Comparison of ENCODE assay signal across 12 cellular contexts in the genomic region with DNA sequence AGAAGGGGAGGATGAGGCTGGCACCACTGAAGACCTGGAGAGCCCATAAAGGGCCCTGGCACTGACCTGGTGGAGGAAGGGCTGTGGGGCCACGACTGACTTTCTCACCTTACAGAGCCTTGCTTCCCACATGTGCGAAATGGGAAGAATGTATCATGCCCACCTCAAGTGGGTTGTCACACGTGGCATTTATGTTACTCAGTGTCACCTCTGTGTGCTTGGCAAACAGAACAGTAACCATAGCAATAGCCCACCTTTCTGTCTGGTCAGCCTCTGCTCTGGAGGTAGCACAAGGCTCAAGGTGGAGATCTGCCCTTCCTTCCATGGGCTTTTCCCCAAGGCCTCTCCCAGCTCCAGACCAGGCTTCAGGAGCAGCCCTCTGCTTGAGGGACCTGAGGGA. TPM values are rescaled to one million over a fixed set of nuclear protein-coding genes. Genes with fewer than 3 reads are reported as not detected.
DNase-seq lines count a peak whose midpoint lies in the region; ATAC-seq, FAIRE-seq and TF ChIP-seq lines count a peak whose summit lies in the region.
"Had no signal": no experiment of that assay in that cellular context is flagged by ENCODE, and none has a peak within 500 bp of the region (broad histone marks: within the 10 kb centered on the region; RNA-seq: fewer than 3 reads in every experiment).

No MANE protein-coding gene starts in this region.

- no peak for DNase-seq in CD4-positive, CD25-positive, alpha-beta regulatory T cell
- DNase-seq in T-helper 17 cell (no peak), bronchial epithelial cell (ENCODE audit: low read depth) (no peak), osteoblast (ENCODE audit: insufficient read length, low spot score, missing footprints) (peak; percentile 69), DMS 273 (lab: John Stamatoyannopoulos, UW; ENCODE audit: unreplicated experiment) (no peak), HPDE6-E6E7 (ENCODE audit: extremely low spot score) (no peak), LoVo (ENCODE audit: low spot score) (no peak)
- DNase-seq: DMS53, NCI-H2081 treated with DMSO at 0.1 percent for 48 hours had no signal

- TF ChIP-seq CTCF in bronchial epithelial cell (IDR thresholded peaks at IDR 0.05; ENCODE audit: insufficient read depth, low read length, severe bottlenecking) (no peak), osteoblast (IDR thresholded peaks at IDR 0.05; ENCODE audit: extremely low read depth, low read depth, low read length) (no peak)

- H3K4me1 Mint-ChIP-seq in CD4-positive, CD25-positive, alpha-beta regulatory T cell = peaks cover 18 to 99% (median 53%) of the 10 kb centered on the region in 4 donors
- peaks cover 85% of the 10 kb centered on the region for H3K4me1 Mint-ChIP-seq in T-helper 17 cell

- FAIRE-seq in bronchial epithelial cell (lab: Jason Lieb, UNC) = peak; percentile 13

- peak overlapping the region in 3 of 4 donors; percentile 89 to 93 (median 92) for H3K4me3 Mint-ChIP-seq in CD4-positive, CD25-positive, alpha-beta regulatory T cell
- peak overlapping the region; percentile 90 for H3K4me3 Mint-ChIP-seq in T-helper 17 cell

- H3K27ac Mint-ChIP-seq in CD4-positive, CD25-positive, alpha-beta regulatory T cell = peak overlapping the region; percentile 98
- peak overlapping the region; percentile 100 for H3K27ac Mint-ChIP-seq in T-helper 17 cell

- H3K4me1 ChIP-seq in CD4-positive, CD25-positive, alpha-beta regulatory T cell (ENCODE audit: control insufficient read depth, insufficient read depth, low read length, poor library complexity, severe bottlenecking) = peaks cover 100% of the 10 kb centered on the region
- H3K4me1 ChIP-seq in osteoblast (ENCODE audit: insufficient read depth, low read length) = peaks cover 14% of the 10 kb centered on the region

- no peak overlapping the region for H2AFZ ChIP-seq in osteoblast (ENCODE audit: low read length)

- peaks cover 51% of the 10 kb centered on the region for H3K36me3 Mint-ChIP-seq in CD4-positive, CD25-positive, alpha-beta regulatory T cell
- peaks cover 21% of the 10 kb centered on the region for H3K36me3 Mint-ChIP-seq in T-helper 17 cell (ENCODE audit: low read depth)

- no peaks in the 10 kb centered on the region for H3K27me3 ChIP-seq in CD4-positive, CD25-positive, alpha-beta regulatory T cell (ENCODE audit: control insufficient read depth, insufficient read depth, low read length)
- no peaks in the 10 kb centered on the region for H3K27me3 ChIP-seq in bronchial epithelial cell (ENCODE audit: control insufficient read depth, insufficient read depth, low read length)
- H3K27me3 ChIP-seq in osteoblast (ENCODE audit: insufficient read depth, low read length) = no peaks in the 10 kb centered on the region
- H3K27me3 ChIP-seq: dorsolateral prefrontal cortex, tibial artery had no signal

- peaks cover 36% of the 10 kb centered on the region for H3K36me3 ChIP-seq in CD4-positive, CD25-positive, alpha-beta regulatory T cell (ENCODE audit: control insufficient read depth, insufficient read depth, low read length)
- H3K36me3 ChIP-seq in bronchial epithelial cell (ENCODE audit: control insufficient read depth, insufficient read depth, low read length) = peaks cover 3% of the 10 kb centered on the region
- peaks cover 33% of the 10 kb centered on the region for H3K36me3 ChIP-seq in osteoblast (ENCODE audit: insufficient read depth, low read length)

- no peaks in the 10 kb centered on the region for H3K9me3 ChIP-seq in CD4-positive, CD25-positive, alpha-beta regulatory T cell (ENCODE audit: control insufficient read depth in 2 of 2, low read length in 2 of 2)
- H3K9me3 ChIP-seq in T-helper 17 cell (ENCODE audit: control insufficient read depth, low read length, poor library complexity, severe bottlenecking) = no peaks in the 10 kb centered on the region
- no peaks in the 10 kb centered on the region for H3K9me3 ChIP-seq in osteoblast (ENCODE audit: low read depth, low read length)
- H3K9me3 ChIP-seq: tibial artery had no signal

- peaks cover 4% of the 10 kb centered on the region for H3K27me3 Mint-ChIP-seq in CD4-positive, CD25-positive, alpha-beta regulatory T cell
- H3K27me3 Mint-ChIP-seq in T-helper 17 cell = no peaks in the 10 kb centered on the region

- H3K4me2 ChIP-seq in osteoblast (ENCODE audit: insufficient read depth, low read length) = no peak overlapping the region

- peaks cover 91% of the 10 kb centered on the region for H3K79me2 ChIP-seq in osteoblast (ENCODE audit: insufficient read depth, low read length)

- H4K20me1 ChIP-seq in osteoblast (ENCODE audit: insufficient read depth, low read length) = peaks cover 42% of the 10 kb centered on the region

- no peak for ATAC-seq in CD4-positive, CD25-positive, alpha-beta regulatory T cell (ENCODE audit: low read depth in 2 of 2)
- no peak for ATAC-seq in T-helper 17 cell
- no peak for ATAC-seq in GM21529 (IDR thresholded peaks at IDR 0.05; ENCODE audit: unreplicated experiment)

- H3K4me3 ChIP-seq in CD4-positive, CD25-positive, alpha-beta regulatory T cell (ENCODE audit: low read depth, low read length) = peak overlapping the region; percentile 48
- no peak overlapping the region for H3K4me3 ChIP-seq in bronchial epithelial cell (ENCODE audit: low read depth, low read length)
- H3K4me3 ChIP-seq in osteoblast (ENCODE audit: insufficient read depth, low read length) = no peak overlapping the region
- H3K4me3 ChIP-seq: dorsolateral prefrontal cortex, tibial artery had no signal

- H3K27ac ChIP-seq in CD4-positive, CD25-positive, alpha-beta regulatory T cell (ENCODE audit: insufficient read depth, low read length, poor library complexity, severe bottlenecking) = peak overlapping the region; percentile 93
- H3K27ac ChIP-seq in osteoblast (ENCODE audit: low read depth, low read length) = no peak overlapping the region
- H3K27ac ChIP-seq: tibial artery had no signal

- H3K9me3 Mint-ChIP-seq in CD4-positive, CD25-positive, alpha-beta regulatory T cell = peaks cover 0 to 2% (median 0%) of the 10 kb centered on the region in 7 donors

RNA-seq across cellular contexts. Expression of gene TCF7, which starts 16.7 kb away (rescaled TPM):
- total RNA-seq in CD4-positive, CD25-positive, alpha-beta regulatory T cell = 234 TPM
- polyA plus RNA-seq in CD4-positive, CD25-positive, alpha-beta regulatory T cell = 100 to 1,000 TPM in 1 of 4 donors, 10 to 100 TPM in 3; 55.4 to 118 (median 79.9) TPM
- total RNA-seq in T-helper 17 cell = 100 to 1,000 TPM; 308 to 405 TPM
- under 0.01 and 0.13 TPM in 2 replicates for total RNA-seq in bronchial epithelial cell
- 2.9 and 3.3 TPM in 2 replicates for total RNA-seq in osteoblast

RNA-seq across cellular contexts. Expression of gene SKP1, which starts 45.6 kb away (rescaled TPM):
- total RNA-seq in CD4-positive, CD25-positive, alpha-beta regulatory T cell = 310 TPM
- 1,000 to 10,000 TPM; 1,181 to 1,272 (median 1,236) TPM for polyA plus RNA-seq in CD4-positive, CD25-positive, alpha-beta regulatory T cell
- total RNA-seq in T-helper 17 cell (100 to 1,000 TPM; 284 to 339 TPM), bronchial epithelial cell (157 and 293 TPM in 2 replicates), osteoblast (123 and 145 TPM in 2 replicates)

Comparison
In these comparisons a context has a peak if more than half of its experiments do, and no peak if none do; other contexts are left out.
1. RNA of gene TCF7, which starts 16.7 kb away (total RNA-seq): 308 to 405 TPM in T-helper 17 cell and 234 TPM in CD4-positive, CD25-positive, alpha-beta regulatory T cell (single experiment); 2.9 to 3.3 TPM in osteoblast and under 0.01 to 0.13 TPM in bronchial epithelial cell; every median in the first group is over 10 times any median in the second.